ENCODE assay signal across 19 cellular contexts in genomic region chrX:10054396-10054795, GRCh38.
"Had no signal": no experiment of that assay in that cellular context is flagged by ENCODE, and none has a peak within 500 bp of the region (broad histone marks: within the 10 kb centered on the region; RNA-seq: fewer than 3 reads in every experiment).

No MANE protein-coding gene starts in this region.

- H3K36me3 ChIP-seq: colonic mucosa, gastrocnemius medialis, neutrophil, sigmoid colon had no signal

- ATAC-seq: activated CD8-positive, alpha-beta T cell treated with anti-CD3 and anti-CD28 coated beads for 36 hours; gastrocnemius medialis; mucosa of descending colon; stimulated activated memory B cell treated with anti-CD40 and anti-IgM and Interleukin-4, amounts not matched to agents 10 μg/mL and 1 μg/mL and 100 μg/mL, for 72 hours had no signal

- H3K27ac ChIP-seq: colonic mucosa, gastrocnemius medialis, neutrophil, parathyroid adenoma, sigmoid colon had no signal

- H3K4me1 ChIP-seq: colonic mucosa had no signal

- H3K27me3 ChIP-seq: colonic mucosa, gastrocnemius medialis, neutrophil, sigmoid colon had no signal

- H3K9me3 ChIP-seq: colonic mucosa, gastrocnemius medialis, mucosa of descending colon, neutrophil, sigmoid colon had no signal

- H3K9ac ChIP-seq: parathyroid adenoma had no signal

- H2AFZ ChIP-seq: parathyroid adenoma had no signal

- DNase-seq: activated CD4-positive, alpha-beta T cell treated with anti-CD3 and anti-CD28 coated beads for 48 hours; activated CD4-positive, CD25-positive, alpha-beta regulatory T cell; activated CD8-positive, alpha-beta T cell treated with anti-CD3 and anti-CD28 coated beads for 36 hours; activated naive CD4-positive, alpha-beta T cell treated with Interleukin-2 at 50 U/mL for 16 hours; activated naive CD8-positive, alpha-beta T cell treated with anti-CD3 and anti-CD28 coated beads, Interleukin-2, amount 10 ng/mL, durations not matched to agents 7 days and 5 days; activated T-cell treated with anti-CD3 and anti-CD28 coated beads, Interleukin-2, amount 50 U/mL, for 24 hours; colonic mucosa; endodermal cell; erythroblast; gastrocnemius medialis; head of caudate nucleus; mesenchymal stem cell; mucosa of descending colon; naive B cell; sigmoid colon; stimulated activated CD4-positive, alpha-beta T cell treated with anti-CD3 and anti-CD28 coated beads, Interleukin-4, amount 100 ng/mL, for 24 hours had no signal

- H3K4me3 ChIP-seq: colonic mucosa, gastrocnemius medialis, mucosa of descending colon, sigmoid colon had no signal
